ENCODE assay signal across 1 cellular context in the genomic region with DNA sequence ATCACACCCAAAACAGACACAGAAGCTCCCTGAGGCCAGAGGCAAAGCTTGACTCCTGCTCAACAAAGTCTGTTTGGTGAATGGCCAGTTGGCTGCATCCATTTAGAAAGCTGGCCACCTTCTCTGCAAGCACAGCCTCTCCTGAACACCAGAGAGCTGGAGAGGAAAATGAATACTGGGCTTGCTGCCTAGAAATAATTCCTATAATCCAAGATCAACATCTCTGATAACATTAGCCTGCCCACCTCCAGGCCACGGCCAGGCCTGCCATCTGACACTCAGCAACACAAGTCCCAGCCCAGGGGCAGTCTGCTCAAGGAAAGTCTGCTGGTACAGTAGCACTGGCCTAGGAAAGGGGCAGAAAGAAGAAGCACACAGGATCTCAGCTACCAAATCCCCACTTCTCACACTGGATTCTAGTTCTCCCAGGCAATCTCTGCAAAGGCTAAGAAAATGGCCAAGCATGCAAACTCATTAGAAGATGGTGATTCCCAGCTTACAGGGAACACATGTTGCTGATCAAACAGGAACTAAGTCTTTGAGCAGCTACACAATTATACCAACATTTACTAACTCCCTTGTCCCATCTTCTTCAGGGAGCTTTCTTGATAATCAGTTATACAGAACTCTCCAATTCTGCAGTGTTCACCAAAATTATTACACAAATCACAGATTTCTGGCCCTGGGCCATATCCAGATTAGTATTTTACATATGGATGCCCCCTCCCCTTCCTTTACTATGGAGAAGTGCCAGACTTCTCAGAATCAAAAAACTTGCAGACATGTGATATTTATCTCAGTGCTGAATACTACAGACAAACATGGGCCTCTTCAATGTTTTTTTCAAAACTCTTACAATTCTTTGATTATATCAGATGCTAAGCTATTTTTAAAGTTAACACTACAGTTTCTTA.
TF ChIP-seq lines count a peak whose summit lies in the region.

No MANE protein-coding gene starts in this region.

TF ChIP-seq in WTC11, 78 proteins besides CTCF, POLR2A, EP300 and RAD21 (continued from another document):
- TF ChIP-seq AFF4 (CRISPR knock-in tag; IDR thresholded peaks at IDR 0.05; ENCODE audit: borderline replicate concordance), result no peak
- TF ChIP-seq, protein P1, sequence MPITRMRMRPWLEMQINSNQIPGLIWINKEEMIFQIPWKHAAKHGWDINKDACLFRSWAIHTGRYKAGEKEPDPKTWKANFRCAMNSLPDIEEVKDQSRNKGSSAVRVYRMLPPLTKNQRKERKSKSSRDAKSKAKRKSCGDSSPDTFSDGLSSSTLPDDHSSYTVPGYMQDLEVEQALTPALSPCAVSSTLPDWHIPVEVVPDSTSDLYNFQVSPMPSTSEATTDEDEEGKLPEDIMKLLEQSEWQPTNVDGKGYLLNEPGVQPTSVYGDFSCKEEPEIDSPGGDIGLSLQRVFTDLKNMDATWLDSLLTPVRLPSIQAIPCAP (CRISPR knock-in tag; IDR thresholded peaks at IDR 0.05), result no peak
- TF ChIP-seq ZNF425 (CRISPR knock-in tag; conservative IDR thresholded peaks at IDR 0.05), result no peak
- TF ChIP-seq ZNF219 (CRISPR knock-in tag; IDR thresholded peaks at IDR 0.05; ENCODE audit: borderline replicate concordance), result no peak
- TF ChIP-seq RELA (CRISPR knock-in tag; IDR thresholded peaks at IDR 0.05; ENCODE audit: borderline replicate concordance), result no peak
- no peak for TF ChIP-seq MYBL2 (CRISPR knock-in tag; IDR thresholded peaks at IDR 0.05)
- TF ChIP-seq, protein P2, sequence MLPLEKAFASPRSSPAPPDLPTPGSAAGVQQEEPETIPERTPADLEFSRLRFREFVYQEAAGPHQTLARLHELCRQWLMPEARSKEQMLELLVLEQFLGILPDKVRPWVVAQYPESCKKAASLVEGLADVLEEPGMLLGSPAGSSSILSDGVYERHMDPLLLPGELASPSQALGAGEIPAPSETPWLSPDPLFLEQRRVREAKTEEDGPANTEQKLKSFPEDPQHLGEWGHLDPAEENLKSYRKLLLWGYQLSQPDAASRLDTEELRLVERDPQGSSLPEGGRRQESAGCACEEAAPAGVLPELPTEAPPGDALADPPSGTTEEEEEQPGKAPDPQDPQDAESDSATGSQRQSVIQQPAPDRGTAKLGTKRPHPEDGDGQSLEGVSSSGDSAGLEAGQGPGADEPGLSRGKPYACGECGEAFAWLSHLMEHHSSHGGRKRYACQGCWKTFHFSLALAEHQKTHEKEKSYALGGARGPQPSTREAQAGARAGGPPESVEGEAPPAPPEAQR (CRISPR knock-in tag; IDR thresholded peaks at IDR 0.05), result no peak
- no peak for TF ChIP-seq CREM (CRISPR knock-in tag; IDR thresholded peaks at IDR 0.05)
- TF ChIP-seq, protein P3, sequence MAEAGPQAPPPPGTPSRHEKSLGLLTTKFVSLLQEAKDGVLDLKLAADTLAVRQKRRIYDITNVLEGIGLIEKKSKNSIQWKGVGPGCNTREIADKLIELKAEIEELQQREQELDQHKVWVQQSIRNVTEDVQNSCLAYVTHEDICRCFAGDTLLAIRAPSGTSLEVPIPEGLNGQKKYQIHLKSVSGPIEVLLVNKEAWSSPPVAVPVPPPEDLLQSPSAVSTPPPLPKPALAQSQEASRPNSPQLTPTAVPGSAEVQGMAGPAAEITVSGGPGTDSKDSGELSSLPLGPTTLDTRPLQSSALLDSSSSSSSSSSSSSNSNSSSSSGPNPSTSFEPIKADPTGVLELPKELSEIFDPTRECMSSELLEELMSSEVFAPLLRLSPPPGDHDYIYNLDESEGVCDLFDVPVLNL (CRISPR knock-in tag; IDR thresholded peaks at IDR 0.05; ENCODE audit: borderline replicate concordance, low read depth), result no peak
- no peak for TF ChIP-seq EMX1 (CRISPR knock-in tag; IDR thresholded peaks at IDR 0.05)
- TF ChIP-seq, protein P4, sequence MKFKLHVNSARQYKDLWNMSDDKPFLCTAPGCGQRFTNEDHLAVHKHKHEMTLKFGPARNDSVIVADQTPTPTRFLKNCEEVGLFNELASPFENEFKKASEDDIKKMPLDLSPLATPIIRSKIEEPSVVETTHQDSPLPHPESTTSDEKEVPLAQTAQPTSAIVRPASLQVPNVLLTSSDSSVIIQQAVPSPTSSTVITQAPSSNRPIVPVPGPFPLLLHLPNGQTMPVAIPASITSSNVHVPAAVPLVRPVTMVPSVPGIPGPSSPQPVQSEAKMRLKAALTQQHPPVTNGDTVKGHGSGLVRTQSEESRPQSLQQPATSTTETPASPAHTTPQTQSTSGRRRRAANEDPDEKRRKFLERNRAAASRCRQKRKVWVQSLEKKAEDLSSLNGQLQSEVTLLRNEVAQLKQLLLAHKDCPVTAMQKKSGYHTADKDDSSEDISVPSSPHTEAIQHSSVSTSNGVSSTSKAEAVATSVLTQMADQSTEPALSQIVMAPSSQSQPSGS (CRISPR knock-in tag; IDR thresholded peaks at IDR 0.05; ENCODE audit: borderline replicate concordance, low read depth), result no peak
- TF ChIP-seq PRDM15 (CRISPR knock-in tag; IDR thresholded peaks at IDR 0.05), result no peak
